Comparison of ENCODE assay signal across 10 cellular contexts in genomic region chr18:3251963-3252277, GRCh38. TPM values are rescaled to one million over a fixed set of nuclear protein-coding genes. Genes with fewer than 3 reads are reported as not detected.
DNase-seq lines count a peak whose midpoint lies in the region; ATAC-seq and TF ChIP-seq lines count a peak whose summit lies in the region.
"Had no signal": no experiment of that assay in that cellular context is flagged by ENCODE, and none has a peak within 500 bp of the region (broad histone marks: within the 10 kb centered on the region; RNA-seq: fewer than 3 reads in every experiment).

No MANE protein-coding gene starts in this region.

- TF ChIP-seq CTCF in HCT116 (IDR thresholded peaks at IDR 0.05 in 2 of 3, conservative IDR thresholded peaks at IDR 0.05 in 1 of 3; ENCODE audit: borderline replicate concordance in 1 of 3, insufficient read depth in 1 of 3, low read depth in 2 of 3, low read length in 2 of 3): no peak

- CTCF ChIA-PET in HCT116 (lab: Charles Lee): no interaction called here

- RAD21 ChIA-PET in HCT116 (lab: Charles Lee; ENCODE audit: low non-redundant PET in 1 of 2, low total read pairs in 2 of 2, uncharacterized antibody in 2 of 2, unreplicated experiment in 2 of 2): no interaction called here

- peaks cover 69% of the 10 kb centered on the region for H3K36me3 Mint-ChIP-seq in central memory CD8-positive, alpha-beta T cell (ENCODE audit: insufficient read depth)

- peak overlapping the region; percentile 71; the same call in 1 of the 2 replicates for H3K4me2 ChIP-seq in HCT116 (ENCODE audit: low read length)
- H3K4me2 ChIP-seq in mesenchymal stem cell (ENCODE audit: low read length, poor library complexity, severe bottlenecking): no peak overlapping the region

- no peak overlapping the region for H3K9ac ChIP-seq in HCT116 (ENCODE audit: low read length)
- H3K9ac ChIP-seq in mesenchymal stem cell (ENCODE audit: low read length): peak overlapping the region; percentile 25

- H3K18ac ChIP-seq in mesenchymal stem cell (ENCODE audit: low read depth in 1 of 2, low read length in 2 of 2): no peak overlapping the region

- H2BK120ac ChIP-seq in mesenchymal stem cell (ENCODE audit: low read depth, low read length): no peak overlapping the region

- no peak overlapping the region for H2BK12ac ChIP-seq in mesenchymal stem cell (ENCODE audit: low read length in 2 of 2)

- no peak overlapping the region for H4K8ac ChIP-seq in mesenchymal stem cell (ENCODE audit: low read length)

- peak overlapping the region; percentile 61 for H3K4me3 Mint-ChIP-seq in central memory CD8-positive, alpha-beta T cell

- H3K9me2 ChIP-seq in HCT116 (ENCODE audit: insufficient read depth): no peaks in the 10 kb centered on the region

- no peak overlapping the region for H2AFZ ChIP-seq in ACC112 (ENCODE audit: low read length, unreplicated experiment)
- no peak overlapping the region for H2AFZ ChIP-seq in HCT116 (ENCODE audit: low read depth, low read length, poor library complexity, severe bottlenecking)
- H2AFZ ChIP-seq in mesenchymal stem cell (ENCODE audit: low read depth, low read length): no peak overlapping the region

- no peaks in the 10 kb centered on the region for H3K9me3 ChIP-seq in HCT116 (ENCODE audit: control insufficient read depth in 1 of 2, insufficient read depth in 1 of 2, low read depth in 1 of 2, low read length in 2 of 2)
- no peaks in the 10 kb centered on the region for H3K9me3 ChIP-seq in mesenchymal stem cell (ENCODE audit: control insufficient read depth, low read length)

- H2BK15ac ChIP-seq in mesenchymal stem cell (ENCODE audit: low read depth, poor library complexity, severe bottlenecking): no peak overlapping the region

- H3K79me2 ChIP-seq in ACC112 (ENCODE audit: control insufficient read depth, insufficient read depth, low read length, unreplicated experiment): peaks cover 68% of the 10 kb centered on the region
- peaks cover 71% of the 10 kb centered on the region for H3K79me2 ChIP-seq in HCT116 (ENCODE audit: insufficient read depth, low read length)

- H3K79me1 ChIP-seq in mesenchymal stem cell (replicated peaks; ENCODE audit: low read length, poor library complexity, severe bottlenecking): peaks cover under 1% of the 10 kb centered on the region

- BruUV-seq in HCT116 (replicated peaks; lab: Mats Ljungman, UMichigan): no TSS peak

- ATAC-seq in HCT116 (no peak), GM18867 (IDR thresholded peaks at IDR 0.05; ENCODE audit: unreplicated experiment) (no peak), GM18873 (IDR thresholded peaks at IDR 0.05; ENCODE audit: low FRiP score, unreplicated experiment) (no peak)
- ATAC-seq in central memory CD8-positive, alpha-beta T cell (replicated peaks; ENCODE audit: extremely low read depth, poor library complexity, severe bottlenecking): no peak

- H3K14ac ChIP-seq in mesenchymal stem cell (ENCODE audit: low read length in 2 of 2): no peak overlapping the region

- no peak for TF ChIP-seq RAD21 in HCT116 (IDR thresholded peaks at IDR 0.05; ENCODE audit: low read depth)

- H3K36me3 ChIP-seq in ACC112 (ENCODE audit: insufficient read depth, low read length) (peaks cover 46% of the 10 kb centered on the region), HCT116 (ENCODE audit: control insufficient read depth in 1 of 2, insufficient read depth in 2 of 2, low read length in 2 of 2) (peaks cover 33 to 51% of the 10 kb centered on the region in 2 experiments; a peak in 3 of 4 replicates), mesenchymal stem cell (ENCODE audit: control insufficient read depth in 1 of 2, insufficient read depth in 2 of 2, low read depth in 1 of 2, low read length in 2 of 2) (peaks cover 8 to 52% of the 10 kb centered on the region in 2 experiments)

- WGBS in mesenchymal stem cell: 53% methylated on average over 3 of the region's 3 CpGs

- TF ChIP-seq POLR2A in HCT116 (IDR thresholded peaks at IDR 0.05; ENCODE audit: borderline replicate concordance, extremely low read depth, insufficient read depth, insufficient read length): no peak

- peak overlapping the region; percentile 55 for H3K27ac Mint-ChIP-seq in central memory CD8-positive, alpha-beta T cell (ENCODE audit: low read depth)

- H3K4ac ChIP-seq in mesenchymal stem cell (ENCODE audit: low read depth in 1 of 2, low read length in 2 of 2): no peak overlapping the region

- no peak overlapping the region for H2BK5ac ChIP-seq in mesenchymal stem cell (ENCODE audit: low read depth, low read length, poor library complexity, severe bottlenecking)

- H4K91ac ChIP-seq in mesenchymal stem cell (ENCODE audit: low read length): no peak overlapping the region

- H3K4me3 ChIP-seq in ACC112 (ENCODE audit: low read depth, low read length) (peak overlapping the region; percentile 65), HCT116 (replicated peaks in 1 of 2; ENCODE audit: low read depth in 1 of 2, low read length in 2 of 2) (no peak overlapping the region), mesenchymal stem cell (ENCODE audit: insufficient read depth in 1 of 2, low read depth in 1 of 2, low read length in 2 of 2) (no peak overlapping the region)

- peaks cover 67% of the 10 kb centered on the region for H3K4me1 Mint-ChIP-seq in central memory CD8-positive, alpha-beta T cell

- no peak overlapping the region for H2AK5ac ChIP-seq in mesenchymal stem cell (ENCODE audit: low read length, severe bottlenecking)

- POLR2A ChIA-PET in HCT116 (lab: Charles Lee): interaction anchor here (3.4 kb wide), 1 partner anchor 9 kb away, joined by 20 read pairs; the partner anchor contains the start of gene MYL12B

- peaks cover 7% of the 10 kb centered on the region; the same call in 1 of the 2 replicates for H4K20me1 ChIP-seq in HCT116 (ENCODE audit: insufficient read depth)

- H3K27me3 ChIP-seq in ACC112 (ENCODE audit: insufficient read depth, low read length): no peaks in the 10 kb centered on the region
- H3K27me3 ChIP-seq in HCT116 (ENCODE audit: insufficient read depth, low read length): no peaks in the 10 kb centered on the region
- no peaks in the 10 kb centered on the region for H3K27me3 ChIP-seq in mesenchymal stem cell (ENCODE audit: control insufficient read depth in 1 of 2, insufficient read depth in 1 of 2, low read length in 2 of 2)

- H3K4me1 ChIP-seq in ACC112 (ENCODE audit: control insufficient read depth, insufficient read depth, low read length, unreplicated experiment) (peaks cover 45% of the 10 kb centered on the region), HCT116 (ENCODE audit: control insufficient read depth in 1 of 2, insufficient read depth in 2 of 2, low read length in 2 of 2) (peaks cover 29 to 37% of the 10 kb centered on the region in 2 experiments), mesenchymal stem cell (ENCODE audit: control insufficient read depth, insufficient read depth, low read depth, low read length) (peaks cover 3% of the 10 kb centered on the region)

- DNase-seq in HCT116 (ENCODE audit: low read depth, low spot score) (no peak), mesenchymal stem cell (peak; percentile 31), DMS153 (lab: John Stamatoyannopoulos, UW) (no peak), head of caudate nucleus (no peak)
- no peak for DNase-seq in central memory CD8-positive, alpha-beta T cell (ENCODE audit: low spot score in 2 of 2)
- DNase-seq: activated gamma-delta T cell, NCI-H345 had no signal

- no peak overlapping the region for H3K23ac ChIP-seq in mesenchymal stem cell (ENCODE audit: low read length in 2 of 2)

- intact Hi-C loops in HCT116 (cut with micrococcal nuclease): no loop called here
- intact Hi-C loops in head of caudate nucleus (cut with DNase I): no loop called here

- H3K9me3 Mint-ChIP-seq in central memory CD8-positive, alpha-beta T cell: no peaks in the 10 kb centered on the region

- H3K27ac ChIP-seq in ACC112 (ENCODE audit: low read depth, low read length) (peak overlapping the region; percentile 86), HCT116 (ENCODE audit: low read depth, low read length) (no peak overlapping the region), mesenchymal stem cell (ENCODE audit: low read length, poor library complexity, severe bottlenecking) (peak overlapping the region; percentile 57)

- no peaks in the 10 kb centered on the region for H3K27me3 Mint-ChIP-seq in central memory CD8-positive, alpha-beta T cell

TF ChIP-seq in HCT116, 20 proteins besides CTCF, POLR2A, EP300 and RAD21:
- TF ChIP-seq ELF1 (IDR thresholded peaks at IDR 0.05; ENCODE audit: borderline replicate concordance, low read depth): no peak
- TF ChIP-seq CBX3 (IDR thresholded peaks at IDR 0.05; ENCODE audit: low read depth): no peak
- 0 out of 2 replicates have a peak, but pooled peaks have one; percentile 13 for TF ChIP-seq POLR2AphosphoS5 (IDR thresholded peaks at IDR 0.05; ENCODE audit: low read depth, low read length)
- no peak for TF ChIP-seq EZH2phosphoT487 (IDR thresholded peaks at IDR 0.05; ENCODE audit: borderline replicate concordance)
- TF ChIP-seq EZH2 (IDR thresholded peaks at IDR 0.05): no peak

RNA-seq across cellular contexts. Expression of gene MYL12A, which starts 4.3 kb away (rescaled TPM):
- total RNA-seq in HCT116 (2021; ENCODE audit: unreplicated experiment): 314 TPM
- 288 and 353 TPM in 2 replicates for polyA plus RNA-seq in HCT116 (2012)
- 689 TPM for polyA plus RNA-seq in mesenchymal stem cell (2013, experiment 1 of 2)
- polyA plus RNA-seq in mesenchymal stem cell (2013, experiment 2 of 2): 719 TPM

RNA-seq across cellular contexts. Expression of gene MYL12B, which starts 10.0 kb away (rescaled TPM):
- total RNA-seq in HCT116 (2021; ENCODE audit: unreplicated experiment): 403 TPM
- polyA plus RNA-seq in HCT116 (2012): 450 and 510 TPM in 2 replicates
- 460 TPM for polyA plus RNA-seq in mesenchymal stem cell (2013, experiment 1 of 2)
- 471 TPM for polyA plus RNA-seq in mesenchymal stem cell (2013, experiment 2 of 2)

RNA-seq across cellular contexts. Expression of gene MYOM1, which starts 32.2 kb away (rescaled TPM):
- total RNA-seq in HCT116 (2021; ENCODE audit: unreplicated experiment): 0.52 TPM
- polyA plus RNA-seq in HCT116 (2012): 0.22 and 0.27 TPM in 2 replicates
- 0.11 TPM for polyA plus RNA-seq in mesenchymal stem cell (2013, experiment 1 of 2)
- polyA plus RNA-seq in mesenchymal stem cell (2013, experiment 2 of 2): 0.03 TPM
